Comparison of ENCODE assay signal across 8 cellular contexts in genomic region chr5:181215997-181216982, GRCh38. TPM values are rescaled to one million over a fixed set of nuclear protein-coding genes. Genes with fewer than 3 reads are reported as not detected.
DNase-seq lines count a peak whose midpoint lies in the region; ATAC-seq, FAIRE-seq and TF ChIP-seq lines count a peak whose summit lies in the region.

No MANE protein-coding gene starts in this region.

- H3K36me3 Mint-ChIP-seq in HFFc6 (ENCODE audit: low read depth) = no peaks in the 10 kb centered on the region
- peaks cover 3% of the 10 kb centered on the region for H3K36me3 Mint-ChIP-seq in activated naive CD8-positive, alpha-beta T cell treated with anti-CD3 and anti-CD28 coated beads for 36 hours
- H3K36me3 Mint-ChIP-seq in memory B cell = peaks cover 2% of the 10 kb centered on the region

- FAIRE-seq in A549 (lab: Jason Lieb, UNC) = no peak

- TF ChIP-seq EP300 in A549 (IDR thresholded peaks at IDR 0.05) = no peak

- no peak for TF ChIP-seq CTCF in A549 (IDR thresholded peaks at IDR 0.05)
- no peak for TF ChIP-seq CTCF in HFFc6 (IDR thresholded peaks at IDR 0.05)

- CTCF ChIA-PET in A549 (lab: Yijun Ruan, JAX) = interaction anchor here (0.7 to 1.8 kb wide), 5 partner anchors 10 to 32 kb away, joined by 3 to 6 read pairs (median 3); partner anchors contain the start of gene TRIM7

- H3K27ac Mint-ChIP-seq in HFFc6 = peak overlapping the region; percentile 68
- peak overlapping the region; percentile 78 for H3K27ac Mint-ChIP-seq in activated naive CD8-positive, alpha-beta T cell treated with anti-CD3 and anti-CD28 coated beads for 36 hours
- H3K27ac Mint-ChIP-seq in memory B cell = peak overlapping the region; percentile 99

- peaks cover 19% of the 10 kb centered on the region for H3K27me3 Mint-ChIP-seq in HFFc6 (ENCODE audit: insufficient read depth)
- H3K27me3 Mint-ChIP-seq in activated naive CD8-positive, alpha-beta T cell treated with anti-CD3 and anti-CD28 coated beads for 36 hours = peaks cover 8% of the 10 kb centered on the region
- H3K27me3 Mint-ChIP-seq in memory B cell = peaks cover 2% of the 10 kb centered on the region

- no peaks in the 10 kb centered on the region for H3K9me3 ChIP-seq in A549

- no peak for TF ChIP-seq RAD21 in A549 (conservative IDR thresholded peaks at IDR 0.05 in 1 of 2, IDR thresholded peaks at IDR 0.05 in 1 of 2)

- peak overlapping the region; percentile 82 for H3K4me2 ChIP-seq in A549

- peak overlapping the region; percentile 45 for H3K4me3 ChIP-seq in A549

- TF ChIP-seq POLR2A in A549 (IDR thresholded peaks at IDR 0.05; ENCODE audit: low read length) = no peak

- WGBS in A549 (ENCODE audit: missing lambda C conversion rate) = 8% methylated on average over 44 of the region's 44 CpGs

- H3K27ac ChIP-seq in A549 = peak overlapping the region; percentile 52 to 81

- H3K4me3 Mint-ChIP-seq in HFFc6 (peak overlapping the region; percentile 86), memory B cell (peak overlapping the region; percentile 85)
- peak overlapping the region; percentile 83 for H3K4me3 Mint-ChIP-seq in activated naive CD8-positive, alpha-beta T cell treated with anti-CD3 and anti-CD28 coated beads for 36 hours

- H3K4me1 ChIP-seq in A549 = peaks cover 2% of the 10 kb centered on the region; the same call in 2 of the 3 replicates

- DNase-seq in A549 (ENCODE audit: low read depth in 1 of 2, low spot score in 1 of 2) (peak; percentile 62 to 91), HFFc6 (no peak), memory B cell (ENCODE audit: low spot score in 2 of 2) (no peak), RKO (ENCODE audit: low spot score) (no peak)
- peak; percentile 26 for DNase-seq in activated naive CD8-positive, alpha-beta T cell treated with anti-CD3 and anti-CD28 coated beads for 36 hours

- no peaks in the 10 kb centered on the region for H3K9me3 Mint-ChIP-seq in HFFc6
- H3K9me3 Mint-ChIP-seq in activated naive CD8-positive, alpha-beta T cell treated with anti-CD3 and anti-CD28 coated beads for 36 hours = peaks cover 2% of the 10 kb centered on the region
- no peaks in the 10 kb centered on the region for H3K9me3 Mint-ChIP-seq in memory B cell

- ATAC-seq in A549 (peak; percentile 16 to 37; a peak in 5 of 6 replicates), memory B cell (ENCODE audit: low read depth) (no peak), HG02588 (IDR thresholded peaks at IDR 0.05; ENCODE audit: unreplicated experiment) (no peak), HG02885 (IDR thresholded peaks at IDR 0.05; ENCODE audit: poor library complexity, unreplicated experiment) (no peak), HG02642 (IDR thresholded peaks at IDR 0.05; ENCODE audit: poor library complexity, unreplicated experiment) (no peak)

- POLR2A ChIA-PET in A549 (lab: Yijun Ruan, JAX) = interaction anchor here (0.9 to 2.4 kb wide), 5 partner anchors 9 to 28 kb away, joined by 3 to 16 read pairs (median 6); partner anchors contain the start of gene RACK1

- H3K4me1 Mint-ChIP-seq in HFFc6 (ENCODE audit: low read depth) = peaks cover 19% of the 10 kb centered on the region
- peaks cover 33% of the 10 kb centered on the region for H3K4me1 Mint-ChIP-seq in activated naive CD8-positive, alpha-beta T cell treated with anti-CD3 and anti-CD28 coated beads for 36 hours
- H3K4me1 Mint-ChIP-seq in memory B cell = peaks cover 16% of the 10 kb centered on the region

TF ChIP-seq in A549, 52 proteins besides CTCF, POLR2A, EP300 and RAD21:
- peak; percentile 23; the same call in 1 of the 2 replicates for TF ChIP-seq SREBF2 (IDR thresholded peaks at IDR 0.05)
- TF ChIP-seq EHMT2 (IDR thresholded peaks at IDR 0.05; ENCODE audit: low read depth) = 0 out of 2 replicates have a peak, but pooled peaks have one; percentile 52
- TF ChIP-seq HOXB5 (CRISPR knock-in tag; IDR thresholded peaks at IDR 0.05) = no peak
- TF ChIP-seq HMGXB4 (CRISPR knock-in tag; IDR thresholded peaks at IDR 0.05; ENCODE audit: borderline replicate concordance) = 0 out of 2 replicates have a peak, but pooled peaks have one; percentile 19
- TF ChIP-seq BCL3 (IDR thresholded peaks at IDR 0.05) = no peak
- 0 out of 2 replicates have a peak, but pooled peaks have one; percentile 40 for TF ChIP-seq HOXB13 (CRISPR knock-in tag; IDR thresholded peaks at IDR 0.05; ENCODE audit: low read depth)
- peak; percentile 93 for TF ChIP-seq KDM1A (IDR thresholded peaks at IDR 0.05; ENCODE audit: low read depth)

RNA-seq across cellular contexts. Expression of gene TRIM41, which starts 6.8 kb away (rescaled TPM):
- polyA plus RNA-seq in A549 (2011; rRNA removed) (17.0 and 22.7 TPM in 2 replicates), A549 (2017; fragmentation: RNase III; extraction: RNeasy Plus Mini Kit Qiagen cat#74134 plus additional on column Dnase treatment) (29.7 to 35.0 TPM (median 32.5 TPM) in 3 replicates)
- 21.6 and 22.2 TPM in 2 replicates for polyA plus RNA-seq in A549 (2012; cell fraction: cytosol; rRNA removed)
- 73.3 and 77.6 TPM in 2 replicates for polyA plus RNA-seq in A549 (2012; cell fraction: nucleus; rRNA removed)
- 10.5 and 11.3 TPM in 2 replicates for polyA minus RNA-seq in A549 (2011; rRNA and poly(A)+ RNA removed)
- total RNA-seq in HFFc6 (2021; fragmentation: NEBNext Ultra II Directional; extraction: Animal tissue kit (Norgen Biotek cat#: 25700)) = 10 to 100 TPM; 20.3 to 24.0 (median 22.5) TPM
- total RNA-seq in activated naive CD8-positive, alpha-beta T cell treated with anti-CD3 and anti-CD28 coated beads for 36 hours = 10 to 100 TPM; 34.2 to 37.6 TPM

RNA-seq across cellular contexts. Expression of gene TRIM7, which starts 11.3 kb away (rescaled TPM):
- polyA plus RNA-seq in A549 (2011; rRNA removed) = 20.4 and 30.7 TPM in 2 replicates
- 27.2 and 28.7 TPM in 2 replicates for polyA plus RNA-seq in A549 (2012; cell fraction: cytosol; rRNA removed)
- 20.4 and 25.4 TPM in 2 replicates for polyA plus RNA-seq in A549 (2012; cell fraction: nucleus; rRNA removed)
- 21.8 to 23.2 TPM (median 23.1 TPM) in 3 replicates for polyA plus RNA-seq in A549 (2017; fragmentation: RNase III; extraction: RNeasy Plus Mini Kit Qiagen cat#74134 plus additional on column Dnase treatment)
- polyA minus RNA-seq in A549 (2011; rRNA and poly(A)+ RNA removed) = 5.3 and 5.6 TPM in 2 replicates
- 1 to 10 TPM; 2.8 to 7.5 (median 5.3) TPM for total RNA-seq in HFFc6 (2021; fragmentation: NEBNext Ultra II Directional; extraction: Animal tissue kit (Norgen Biotek cat#: 25700))
- total RNA-seq in activated naive CD8-positive, alpha-beta T cell treated with anti-CD3 and anti-CD28 coated beads for 36 hours = under 1 TPM; 0.62 to 0.68 TPM

RNA-seq across cellular contexts. Expression of gene RACK1, which starts 27.4 kb away (rescaled TPM):
- polyA plus RNA-seq in A549 (2011; rRNA removed) (3,139 and 4,035 TPM in 2 replicates), A549 (2017; fragmentation: RNase III; extraction: RNeasy Plus Mini Kit Qiagen cat#74134 plus additional on column Dnase treatment) (2,466 to 2,717 TPM (median 2,590 TPM) in 3 replicates)
- 4,808 and 5,207 TPM in 2 replicates for polyA plus RNA-seq in A549 (2012; cell fraction: cytosol; rRNA removed)
- polyA plus RNA-seq in A549 (2012; cell fraction: nucleus; rRNA removed) = 3,506 and 3,565 TPM in 2 replicates
- polyA minus RNA-seq in A549 (2011; rRNA and poly(A)+ RNA removed) = 6,906 and 9,556 TPM in 2 replicates
- total RNA-seq in HFFc6 (2021; fragmentation: NEBNext Ultra II Directional; extraction: Animal tissue kit (Norgen Biotek cat#: 25700)) = 1,000 to 10,000 TPM; 1,737 to 2,012 (median 1,885) TPM
- total RNA-seq in activated naive CD8-positive, alpha-beta T cell treated with anti-CD3 and anti-CD28 coated beads for 36 hours = 1,000 to 10,000 TPM; 2,517 to 2,594 TPM

RNA-seq across cellular contexts. Expression of gene TRIM52, which starts 44.7 kb away (rescaled TPM):
- polyA plus RNA-seq in A549 (2011; rRNA removed) (10.9 and 11.1 TPM in 2 replicates), A549 (2017; fragmentation: RNase III; extraction: RNeasy Plus Mini Kit Qiagen cat#74134 plus additional on column Dnase treatment) (10.9 to 13.1 TPM (median 12.1 TPM) in 3 replicates)
- 4.7 and 5.8 TPM in 2 replicates for polyA plus RNA-seq in A549 (2012; cell fraction: cytosol; rRNA removed)
- 7.5 and 7.7 TPM in 2 replicates for polyA plus RNA-seq in A549 (2012; cell fraction: nucleus; rRNA removed)
- polyA minus RNA-seq in A549 (2011; rRNA and poly(A)+ RNA removed) = 7.5 and 8.8 TPM in 2 replicates
- total RNA-seq in HFFc6 (2021; fragmentation: NEBNext Ultra II Directional; extraction: Animal tissue kit (Norgen Biotek cat#: 25700)) = 1 to 10 TPM; 5.2 to 6.9 (median 5.6) TPM
- 10 to 100 TPM in 1 of 2 experiments, 1 to 10 TPM in 1; 9.6 to 11.2 TPM for total RNA-seq in activated naive CD8-positive, alpha-beta T cell treated with anti-CD3 and anti-CD28 coated beads for 36 hours

Comparison
In these comparisons a context has a peak if more than half of its experiments do, and no peak if none do; other contexts are left out.
1. ATAC-seq: peak in A549 (2 of 2); none in memory B cell (single experiment), HG02588 (single experiment), HG02885 (single experiment) and HG02642 (single experiment).
2. DNase-seq: peak in A549 (2 of 2) and activated naive CD8-positive, alpha-beta T cell treated with anti-CD3 and anti-CD28 coated beads for 36 hours (single experiment); none in HFFc6 (single experiment), memory B cell (0 of 2) and RKO (single experiment).
3. Peak in every context shown above with its lines, with median percentiles within 50 percentile points of each other: H3K27ac Mint-ChIP-seq and H3K4me3 Mint-ChIP-seq.